Comparison of ENCODE assay signal across 24 cellular contexts in genomic region chr11:103294516-103294915, GRCh38.
DNase-seq lines count a peak whose midpoint lies in the region; ATAC-seq, FAIRE-seq and TF ChIP-seq lines count a peak whose summit lies in the region.
"Had no signal": no experiment of that assay in that cellular context is flagged by ENCODE, and none has a peak within 500 bp of the region (broad histone marks: within the 10 kb centered on the region; RNA-seq: fewer than 3 reads in every experiment).

No MANE protein-coding gene starts in this region.

- no peaks in the 10 kb centered on the region for H3K27me3 ChIP-seq in bronchial epithelial cell (ENCODE audit: control insufficient read depth, insufficient read depth, low read length)
- H3K27me3 ChIP-seq in gastroesophageal sphincter: no peaks in the 10 kb centered on the region
- H3K27me3 ChIP-seq in esophagus squamous epithelium: no peaks in the 10 kb centered on the region
- H3K27me3 ChIP-seq: SJSA1 had no signal

- H3K4me1 ChIP-seq in gastroesophageal sphincter (no peaks in the 10 kb centered on the region), esophagus squamous epithelium (no peaks in the 10 kb centered on the region)
- H3K4me1 ChIP-seq: SJSA1 had no signal

- no peaks in the 10 kb centered on the region for H3K36me3 ChIP-seq in bronchial epithelial cell (ENCODE audit: control insufficient read depth, insufficient read depth, low read length)
- H3K36me3 ChIP-seq in gastroesophageal sphincter: peaks cover 0 to 67% of the 10 kb centered on the region in 2 donors
- peaks cover 0 to 67% (median 0%) of the 10 kb centered on the region in 3 donors for H3K36me3 ChIP-seq in esophagus squamous epithelium
- H3K36me3 ChIP-seq: SJSA1 had no signal

- no peak for TF ChIP-seq CTCF in bronchial epithelial cell (IDR thresholded peaks at IDR 0.05; ENCODE audit: insufficient read depth, low read length, severe bottlenecking)
- TF ChIP-seq CTCF in gastroesophageal sphincter (IDR thresholded peaks at IDR 0.05): no peak
- TF ChIP-seq CTCF in esophagus squamous epithelium (IDR thresholded peaks at IDR 0.05): no peak

- 67 to 100% methylated on average over 1 of the region's 1 CpG for WGBS in gastroesophageal sphincter (ENCODE audit: low coverage in 1 of 2), 2 donors
- 100% methylated on average over 1 of the region's 1 CpG for WGBS in esophagus squamous epithelium, 2 donors

- H3K9me3 ChIP-seq in gastroesophageal sphincter (peaks cover 0 to 39% (median 0%) of the 10 kb centered on the region in 3 donors), esophagus squamous epithelium (peaks cover 0 to 37% (median 29%) of the 10 kb centered on the region in 3 donors)
- H3K9me3 ChIP-seq: SJSA1 had no signal

- no peak overlapping the region for H3K27ac ChIP-seq in gastroesophageal sphincter
- no peak overlapping the region for H3K27ac ChIP-seq in esophagus squamous epithelium
- H3K27ac ChIP-seq: SJSA1 had no signal

- intact Hi-C loops in esophagus squamous epithelium (cut with DNase I): no loop called here

- DNase-seq in EH (ENCODE audit: low read depth) (peak; percentile 27), M059J (ENCODE audit: low read depth) (peak; percentile 94), bronchial epithelial cell (ENCODE audit: low read depth) (peak; percentile 20), myocyte (ENCODE audit: low read depth) (peak; percentile 22), NCI-H2029 treated with DMSO at 0.1 percent for 48 hours (lab: John Stamatoyannopoulos, UW) (no peak), esophagus squamous epithelium (lab: John Stamatoyannopoulos, UW) (no peak)
- DNase-seq: 8988T; C1 segment of cervical spinal cord; CD8-positive, alpha-beta T cell; DND-41; GDM1; H7; NCI-H1105; NCI-H146; NCI-H2029; NCI-H226; NCI-H510A treated with DMSO at 0.1 percent for 48 hours; NCI-H748 treated with DMSO at 0.1 percent for 48 hours had no signal

- H3K4me3 ChIP-seq in bronchial epithelial cell (ENCODE audit: low read depth, low read length): no peak overlapping the region
- H3K4me3 ChIP-seq in gastroesophageal sphincter: no peak overlapping the region
- H3K4me3 ChIP-seq in esophagus squamous epithelium: no peak overlapping the region
- H3K4me3 ChIP-seq: K562, SJSA1 had no signal

- FAIRE-seq in bronchial epithelial cell (lab: Jason Lieb, UNC): no peak
- FAIRE-seq: GM18507, K562, RCC 7860 had no signal

- TF ChIP-seq EP300 in gastroesophageal sphincter (IDR thresholded peaks at IDR 0.05): no peak

- no peak for TF ChIP-seq POLR2A in gastroesophageal sphincter (IDR thresholded peaks at IDR 0.05)
- TF ChIP-seq POLR2A in esophagus squamous epithelium (IDR thresholded peaks at IDR 0.05): no peak

- no peak for ATAC-seq in gastroesophageal sphincter
- ATAC-seq: CD8-positive, alpha-beta T cell; K562; Right ventricle myocardium inferior had no signal

Comparison
In these comparisons a context has a peak if more than half of its experiments do, and no peak if none do; other contexts are left out.
1. DNase-seq: peak in EH (single experiment), M059J (single experiment), bronchial epithelial cell (single experiment) and myocyte (single experiment); none in NCI-H2029 treated with DMSO at 0.1 percent for 48 hours (single experiment) and esophagus squamous epithelium (single experiment).